ENCODE assay signal across 22 cellular contexts in the genomic region with DNA sequence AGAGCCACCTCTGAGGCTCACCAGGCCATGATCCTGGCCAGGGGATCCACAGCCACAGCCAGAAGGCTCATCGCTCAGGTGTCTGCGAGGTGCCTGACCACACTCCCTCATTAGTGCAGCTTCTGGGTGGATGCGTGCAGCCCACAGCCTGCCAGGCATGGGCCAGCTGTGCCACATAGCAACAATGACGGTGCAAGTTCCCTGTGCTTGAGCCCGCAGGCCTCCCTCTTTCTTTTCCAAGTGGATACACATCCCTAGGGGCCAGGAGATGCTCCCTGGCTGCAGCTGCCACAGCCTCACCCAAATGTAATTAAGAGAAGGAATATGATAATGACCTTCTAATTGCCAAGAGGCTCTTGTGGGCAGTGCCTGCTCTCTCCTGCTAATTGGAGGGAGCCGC.
"Had no signal": no experiment of that assay in that cellular context is flagged by ENCODE, and none has a peak within 500 bp of the region (broad histone marks: within the 10 kb centered on the region; RNA-seq: fewer than 3 reads in every experiment).

No MANE protein-coding gene starts in this region.

- H3K27ac ChIP-seq: hepatocyte, neural progenitor cell, psoas muscle, tibial artery had no signal

- H3K4me1 Mint-ChIP-seq: activated B cell treated with CpG ODN at 0.5 μM for 24 hours, naive B cell had no signal

- H3K36me3 ChIP-seq: neural progenitor cell, tibial artery had no signal

- H2AFZ ChIP-seq: hepatocyte, neural progenitor cell had no signal

- H3K4me1 ChIP-seq: psoas muscle, tibial artery had no signal

- ATAC-seq: activated CD8-positive, alpha-beta T cell treated with anti-CD3 and anti-CD28 coated beads, Interleukin-2, amount 10 ng/mL, durations not matched to agents 7 days and 5 days; left cardiac atrium; mucosa of descending colon; psoas muscle; right cardiac atrium; stimulated activated naive CD8-positive, alpha-beta T cell treated with anti-CD3 and anti-CD28 coated beads, Interleukin-15, Interleukin-2, amounts not matched to agents 100 U/mL and 50 U/mL, for 24 hours had no signal

- H3K9me3 ChIP-seq: mucosa of descending colon, psoas muscle, tibial artery had no signal

- H3K9ac ChIP-seq: neural progenitor cell had no signal

- H3K27me3 ChIP-seq: dorsolateral prefrontal cortex, hepatocyte, neural progenitor cell had no signal

- H3K9me3 Mint-ChIP-seq: activated B cell treated with CpG ODN at 0.5 μM for 24 hours; activated T-cell treated with anti-CD3 and anti-CD28 coated beads, Interleukin-2, amount 50 U/mL, for 24 hours; neural progenitor cell had no signal

- H3K4me3 Mint-ChIP-seq: activated B cell treated with CpG ODN at 0.5 μM for 24 hours; activated CD4-positive, alpha-beta T cell treated with anti-CD3 and anti-CD28 coated beads, Interleukin-2, amount 10 ng/mL, durations not matched to agents 24 days and 14 days; activated CD8-positive, alpha-beta T cell treated with anti-CD3 and anti-CD28 coated beads, Interleukin-2, amount 10 ng/mL, durations not matched to agents 7 days and 5 days; activated naive CD4-positive, alpha-beta T cell treated with anti-CD3 and anti-CD28 coated beads for 36 hours; activated T-cell treated with anti-CD3 and anti-CD28 coated beads, Interleukin-2, amount 50 U/mL, for 24 hours; brain; naive B cell; neural progenitor cell had no signal

- H3K27me3 Mint-ChIP-seq: activated CD4-positive, alpha-beta T cell treated with anti-CD3 and anti-CD28 coated beads, Interleukin-2, amount 10 ng/mL, durations not matched to agents 24 days and 14 days; activated T-cell treated with anti-CD3 and anti-CD28 coated beads, Interleukin-2, amount 50 U/mL, for 24 hours had no signal

- H3K4me2 ChIP-seq: hepatocyte, neural progenitor cell had no signal

- DNase-seq: activated B cell treated with CpG ODN at 0.5 μM for 24 hours; activated CD4-positive, alpha-beta T cell treated with anti-CD3 and anti-CD28 coated beads, Interleukin-2, amount 10 ng/mL, durations not matched to agents 24 days and 14 days; activated CD8-positive, alpha-beta T cell treated with anti-CD3 and anti-CD28 coated beads, Interleukin-2, amount 10 ng/mL, durations not matched to agents 7 days and 5 days; activated naive CD4-positive, alpha-beta T cell treated with anti-CD3 and anti-CD28 coated beads for 36 hours; activated T-cell treated with anti-CD3 and anti-CD28 coated beads, Interleukin-2, amount 50 U/mL, for 24 hours; anterior cingulate cortex; caudate nucleus; dorsolateral prefrontal cortex; left cardiac atrium; mesenchymal stem cell; mucosa of descending colon; naive B cell; psoas muscle; stimulated activated CD4-positive, alpha-beta T cell treated with anti-CD3 and anti-CD28 coated beads, Interleukin-2, amount 100 ng/mL, for 24 hours; stimulated activated naive CD8-positive, alpha-beta T cell treated with anti-CD3 and anti-CD28 coated beads, Interleukin-15, Interleukin-2, amounts not matched to agents 100 U/mL and 50 U/mL, for 24 hours; substantia nigra; tibial artery had no signal

- H3K4me3 ChIP-seq: dorsolateral prefrontal cortex, hepatocyte, mucosa of descending colon, neural progenitor cell, psoas muscle, tibial artery had no signal

- H3K36me3 Mint-ChIP-seq: brain, naive B cell, neural progenitor cell had no signal

- H3K27ac Mint-ChIP-seq: activated B cell treated with CpG ODN at 0.5 μM for 24 hours; activated CD4-positive, alpha-beta T cell treated with anti-CD3 and anti-CD28 coated beads, Interleukin-2, amount 10 ng/mL, durations not matched to agents 24 days and 14 days; activated CD8-positive, alpha-beta T cell treated with anti-CD3 and anti-CD28 coated beads, Interleukin-2, amount 10 ng/mL, durations not matched to agents 7 days and 5 days; activated naive CD4-positive, alpha-beta T cell treated with anti-CD3 and anti-CD28 coated beads for 36 hours; activated T-cell treated with anti-CD3 and anti-CD28 coated beads, Interleukin-2, amount 50 U/mL, for 24 hours; activated T-helper 2 cell treated with anti-CD3 and anti-CD28 coated beads, Interferon-gamma antibody, Interleukin-2, Interleukin-4, amounts not matched to agents 10 μg/mL and 5 μg/mL and 100 μg/mL, durations not matched to agents 14 hours and 24 hours and 36 hours; neural progenitor cell had no signal
